8 cellular contexts compared by ENCODE assay signal in the genomic region with DNA sequence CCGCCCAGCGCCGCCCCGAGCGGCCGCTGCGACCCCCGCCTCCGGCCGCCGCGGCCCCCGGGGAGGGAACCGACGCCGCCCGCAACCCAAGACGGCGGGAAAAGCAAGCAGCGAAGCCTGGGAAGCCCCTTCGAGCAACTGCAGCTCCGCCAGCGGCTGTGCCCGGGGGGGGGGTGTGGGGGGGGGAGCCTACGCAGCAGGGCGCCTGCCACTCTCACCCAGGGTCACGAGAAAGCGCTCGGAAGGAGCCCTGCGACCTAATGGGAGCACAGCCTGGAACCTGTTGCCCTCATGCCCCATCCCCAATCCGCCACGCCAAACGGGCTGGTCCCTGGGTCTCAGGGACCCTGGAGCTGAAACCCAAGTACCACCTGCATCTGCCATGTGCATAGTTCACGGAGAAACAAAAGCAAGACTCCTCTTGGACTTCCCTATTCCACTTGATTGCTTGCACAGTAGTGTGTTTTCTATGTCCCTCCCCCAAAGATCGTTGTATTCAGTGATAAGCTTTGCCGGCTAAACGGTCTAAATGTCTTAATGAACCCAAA. TPM values are rescaled to one million over a fixed set of nuclear protein-coding genes. Genes with fewer than 3 reads are reported as not detected.
DNase-seq lines count a peak whose midpoint lies in the region; ATAC-seq and TF ChIP-seq lines count a peak whose summit lies in the region.

No MANE protein-coding gene starts in this region.

- peaks cover 0 to 14% (median 0%) of the 10 kb centered on the region in 11 experiments; a peak in 3 of 22 replicates for H4K20me1 ChIP-seq in BLaER1 treated with 17β-estradiol and CSF1 and Interleukin-3, amounts not matched to agents 10 nM and 100 nM

- no peaks in the 10 kb centered on the region for H3K9me3 Mint-ChIP-seq in T-cell
- no peaks in the 10 kb centered on the region for H3K9me3 Mint-ChIP-seq in stimulated activated effector memory CD8-positive, alpha-beta T cell treated with anti-CD3 and anti-CD28 coated beads, Interleukin-12 subunit alpha, Interleukin-12 subunit beta, amount 100 ng/mL, for 72 hours

- peak overlapping the region; percentile 59 to 83 (median 69) for H3K4me3 Mint-ChIP-seq in T-cell
- H3K4me3 Mint-ChIP-seq in stimulated activated effector memory CD8-positive, alpha-beta T cell treated with anti-CD3 and anti-CD28 coated beads, Interleukin-12 subunit alpha, Interleukin-12 subunit beta, amount 100 ng/mL, for 72 hours: peak overlapping the region; percentile 71

- H3K4me2 ChIP-seq in BLaER1 treated with 17β-estradiol and CSF1 and Interleukin-3, amounts not matched to agents 10 nM and 100 nM: peak overlapping the region; percentile 47 to 81 (median 68); a peak in 21 of 22 replicates

- DNase-seq in T-cell (peak in 8 of 34 experiments; percentile 1 to 43 (median 24)), fibroblast of villous mesenchyme (ENCODE audit: low read depth) (no peak), BE2C (no peak)
- DNase-seq in stimulated activated effector memory CD8-positive, alpha-beta T cell treated with anti-CD3 and anti-CD28 coated beads, Interleukin-12 subunit alpha, Interleukin-12 subunit beta, amount 100 ng/mL, for 72 hours (ENCODE audit: low spot score in 2 of 2): no peak

- TF ChIP-seq CTCF in fibroblast of villous mesenchyme (IDR thresholded peaks at IDR 0.05; ENCODE audit: insufficient read depth, low read depth, low read length) (no peak), BE2C (IDR thresholded peaks at IDR 0.05; ENCODE audit: low read depth, low read length) (no peak)

- peaks cover 0 to 8% (median 0%) of the 10 kb centered on the region in 11 experiments; a peak in 3 of 22 replicates for H3K9me3 ChIP-seq in BLaER1 treated with 17β-estradiol and CSF1 and Interleukin-3, amounts not matched to agents 10 nM and 100 nM (replicated peaks in 1 of 11)
- H3K9me3 ChIP-seq in BE2C: no peaks in the 10 kb centered on the region

- POLR2A ChIA-PET in T-cell (lab: Charles Lee): no interaction called here

- H3K4me1 Mint-ChIP-seq in T-cell: peaks cover 15 to 34% (median 28%) of the 10 kb centered on the region in 3 donors
- peaks cover 10% of the 10 kb centered on the region for H3K4me1 Mint-ChIP-seq in stimulated activated effector memory CD8-positive, alpha-beta T cell treated with anti-CD3 and anti-CD28 coated beads, Interleukin-12 subunit alpha, Interleukin-12 subunit beta, amount 100 ng/mL, for 72 hours

- peaks cover 16 to 41% (median 25%) of the 10 kb centered on the region in 10 experiments for H3K4me1 ChIP-seq in BLaER1 treated with 17β-estradiol and CSF1 and Interleukin-3, amounts not matched to agents 10 nM and 100 nM
- H3K4me1 ChIP-seq in BE2C: no peaks in the 10 kb centered on the region

- peaks cover 0 to 19% of the 10 kb centered on the region in 2 donors for H3K27me3 Mint-ChIP-seq in T-cell

- peak overlapping the region; percentile 81 to 88 (median 85) for H3K9ac ChIP-seq in BLaER1 treated with 17β-estradiol and CSF1 and Interleukin-3, amounts not matched to agents 10 nM and 100 nM

- peak; percentile 8 for ATAC-seq in GM21825 (IDR thresholded peaks at IDR 0.05; ENCODE audit: unreplicated experiment)
- ATAC-seq in T-cell (replicated peaks in 1 of 4): peak; percentile 30 to 47 (median 46)
- ATAC-seq in stimulated activated effector memory CD8-positive, alpha-beta T cell treated with anti-CD3 and anti-CD28 coated beads, Interleukin-12 subunit alpha, Interleukin-12 subunit beta, amount 100 ng/mL, for 72 hours: no peak
- no peak for ATAC-seq in HG03025 (IDR thresholded peaks at IDR 0.05; ENCODE audit: low FRiP score, unreplicated experiment)
- ATAC-seq in HG03095 (IDR thresholded peaks at IDR 0.05; ENCODE audit: unreplicated experiment): no peak

- H3K27ac Mint-ChIP-seq in T-cell: peak overlapping the region; percentile 66 to 81
- peak overlapping the region; percentile 80 for H3K27ac Mint-ChIP-seq in stimulated activated effector memory CD8-positive, alpha-beta T cell treated with anti-CD3 and anti-CD28 coated beads, Interleukin-12 subunit alpha, Interleukin-12 subunit beta, amount 100 ng/mL, for 72 hours

- H3K36me3 ChIP-seq in BLaER1 treated with 17β-estradiol and CSF1 and Interleukin-3, amounts not matched to agents 10 nM and 100 nM: no peaks in the 10 kb centered on the region
- H3K36me3 ChIP-seq in BE2C: no peaks in the 10 kb centered on the region

- no peaks in the 10 kb centered on the region for H3K36me3 Mint-ChIP-seq in T-cell
- no peaks in the 10 kb centered on the region for H3K36me3 Mint-ChIP-seq in stimulated activated effector memory CD8-positive, alpha-beta T cell treated with anti-CD3 and anti-CD28 coated beads, Interleukin-12 subunit alpha, Interleukin-12 subunit beta, amount 100 ng/mL, for 72 hours

- H3K27me3 ChIP-seq in BLaER1 treated with 17β-estradiol and CSF1 and Interleukin-3, amounts not matched to agents 10 nM and 100 nM: peaks cover 44 to 83% (median 72%) of the 10 kb centered on the region in 11 experiments
- peaks cover 29% of the 10 kb centered on the region for H3K27me3 ChIP-seq in BE2C

- CTCF ChIA-PET in T-cell (lab: Charles Lee): interaction anchor here in 1 of 2 donors (0.6 to 4.5 kb wide), 3 partner anchors 12 to 373 kb away, joined by 3 to 29 read pairs (median 3); partner anchors contain the start of gene DKC1

- peak overlapping the region; percentile 77 to 88 (median 83) for H3K27ac ChIP-seq in BLaER1 treated with 17β-estradiol and CSF1 and Interleukin-3, amounts not matched to agents 10 nM and 100 nM

- H3K4me3 ChIP-seq in BLaER1 treated with 17β-estradiol and CSF1 and Interleukin-3, amounts not matched to agents 10 nM and 100 nM: peak overlapping the region; percentile 64 to 80 (median 71)
- peak overlapping the region; percentile 60 for H3K4me3 ChIP-seq in fibroblast of villous mesenchyme (ENCODE audit: low read depth, low read length)
- H3K4me3 ChIP-seq in BE2C (ENCODE audit: low read depth, low read length): no peak overlapping the region

RNA-seq across cellular contexts. Expression of gene GAB3, which starts 0.3 kb away (rescaled TPM):
- total RNA-seq in T-cell: 10 to 100 TPM in 4 of 5 donors, 1 to 10 TPM in 1; 9.1 to 26.2 (median 18.4) TPM
- total RNA-seq in fibroblast of villous mesenchyme: 0.43 and 0.64 TPM in 2 replicates
- polyA plus RNA-seq in BE2C (2012; ENCODE audit: insufficient read depth, insufficient read length, low read depth): 0.45 TPM

RNA-seq across cellular contexts. Expression of gene DKC1, which starts 11.5 kb away (rescaled TPM):
- total RNA-seq in T-cell (10 to 100 TPM; 56.5 to 63.2 (median 58.5) TPM), fibroblast of villous mesenchyme (34.8 and 38.9 TPM in 2 replicates)
- polyA plus RNA-seq in BE2C (2012; ENCODE audit: insufficient read depth, insufficient read length, low read depth): 134 TPM

RNA-seq across cellular contexts. Expression of gene MPP1, which starts 54.1 kb away (rescaled TPM):
- total RNA-seq in T-cell: 10 to 100 TPM; 13.6 to 24.1 (median 15.1) TPM
- total RNA-seq in fibroblast of villous mesenchyme: 11.7 and 17.1 TPM in 2 replicates
- 34.5 TPM for polyA plus RNA-seq in BE2C (2012; ENCODE audit: insufficient read depth, insufficient read length, low read depth)

Comparison
In these comparisons a context has a peak if more than half of its experiments do, and no peak if none do; other contexts are left out.
1. ATAC-seq: peak in GM21825 (single experiment) and T-cell (4 of 4); none in stimulated activated effector memory CD8-positive, alpha-beta T cell treated with anti-CD3 and anti-CD28 coated beads, Interleukin-12 subunit alpha, Interleukin-12 subunit beta, amount 100 ng/mL, for 72 hours (single experiment), HG03025 (single experiment) and HG03095 (single experiment).